18 cellular contexts compared by ENCODE assay signal in genomic region chr1:195076682-195077081, GRCh38.
DNase-seq lines count a peak whose midpoint lies in the region; ATAC-seq, FAIRE-seq and TF ChIP-seq lines count a peak whose summit lies in the region.
"Had no signal": no experiment of that assay in that cellular context is flagged by ENCODE, and none has a peak within 500 bp of the region (broad histone marks: within the 10 kb centered on the region; RNA-seq: fewer than 3 reads in every experiment).

No MANE protein-coding gene starts in this region.

- no peak overlapping the region for H4K5ac ChIP-seq in IMR-90 (ENCODE audit: low read depth, low read length)

- FAIRE-seq in HepG2 (lab: Jason Lieb, UNC), result no peak
- FAIRE-seq: GM12891, GM19239 had no signal

- H3K9ac ChIP-seq in HepG2 (ENCODE audit: insufficient read depth, low read depth, low read length) (no peak overlapping the region), IMR-90 (ENCODE audit: low read depth, low read length) (no peak overlapping the region)
- H3K9ac ChIP-seq: BLaER1 had no signal

- TF ChIP-seq EP300 in HepG2 (IDR thresholded peaks at IDR 0.05; ENCODE audit: low read depth in 2 of 2, low read length in 2 of 2) (no peak), HepG2 (CRISPR knock-in tag; IDR thresholded peaks at IDR 0.05; ENCODE audit: borderline replicate concordance) (no peak)

- TF ChIP-seq RAD21 in HepG2 (CRISPR knock-in tag; IDR thresholded peaks at IDR 0.05), result no peak
- TF ChIP-seq RAD21 in IMR-90 (IDR thresholded peaks at IDR 0.05; ENCODE audit: low read length), result no peak

- DNase-seq in HepG2 (ENCODE audit: low spot score), result no peak
- no peak for DNase-seq in right lobe of liver
- no peak for DNase-seq in IMR-90
- DNase-seq: ACHN; BE2C; C1 segment of cervical spinal cord; CD4-positive, alpha-beta memory T cell; CD4-positive, CD25-positive, alpha-beta regulatory T cell; CD8-positive, alpha-beta memory T cell; COR-L47; DMS79 treated with DMSO at 0.1 percent for 48 hours; GF-D8 had no signal

- H3K9me1 ChIP-seq in IMR-90 (ENCODE audit: insufficient read depth, low read length), result no peaks in the 10 kb centered on the region

- intact Hi-C loops in HepG2 (cut with micrococcal nuclease; ENCODE audit: unreplicated experiment), result no loop called here
- intact Hi-C loops in right lobe of liver (cut with DNase I), result no loop called here
- intact Hi-C loops in IMR-90 (cut with micrococcal nuclease), result no loop called here

- POLR2A ChIA-PET in HepG2 (lab: Yijun Ruan, JAX) (no interaction called here), IMR-90 (lab: Charles Lee; ENCODE audit: unreplicated experiment) (no interaction called here)

- H3K4me3 ChIP-seq in HepG2 (replicated peaks in 1 of 3; ENCODE audit: insufficient read depth in 1 of 3, low read depth in 2 of 3, low read length in 3 of 3) (no peak overlapping the region), right lobe of liver (no peak overlapping the region), IMR-90 (ENCODE audit: insufficient read depth, low read depth, low read length) (no peak overlapping the region)
- H3K4me3 ChIP-seq: BLaER1 had no signal

- H2AFZ ChIP-seq in HepG2 (ENCODE audit: low read length), result no peak overlapping the region
- H2AFZ ChIP-seq in IMR-90 (replicated peaks; ENCODE audit: low read length, poor library complexity), result no peak overlapping the region

- BruUV-seq in HepG2 (replicated peaks; lab: Mats Ljungman, UMichigan) (no TSS peak), IMR-90 (replicated peaks; lab: Mats Ljungman, UMichigan) (no TSS peak)

- H2BK20ac ChIP-seq in IMR-90 (ENCODE audit: low read depth, low read length), result no peak overlapping the region

- H3K14ac ChIP-seq in IMR-90 (replicated peaks; ENCODE audit: low read depth, low read length), result no peak overlapping the region

- TF ChIP-seq CTCF in HepG2 (CRISPR knock-in tag; IDR thresholded peaks at IDR 0.05), result no peak
- no peak for TF ChIP-seq CTCF in right lobe of liver (IDR thresholded peaks at IDR 0.05)
- TF ChIP-seq CTCF in IMR-90 (conservative IDR thresholded peaks at IDR 0.05; ENCODE audit: low read depth, low read length), result no peak

- H3K4me2 ChIP-seq in HepG2 (ENCODE audit: low read depth, low read length), result no peak overlapping the region
- H3K4me2 ChIP-seq in IMR-90 (ENCODE audit: low read depth, low read length), result no peak overlapping the region
- H3K4me2 ChIP-seq: BLaER1 had no signal

- H4K20me1 ChIP-seq in HepG2 (ENCODE audit: insufficient read depth, low read length) (no peaks in the 10 kb centered on the region), IMR-90 (ENCODE audit: insufficient read depth, low read length) (no peaks in the 10 kb centered on the region)
- H4K20me1 ChIP-seq: BLaER1 had no signal

- no peak overlapping the region for H3K27ac ChIP-seq in HepG2 (ENCODE audit: extremely low read length, insufficient read depth, low read length)
- H3K27ac ChIP-seq in right lobe of liver, result no peak overlapping the region
- H3K27ac ChIP-seq in IMR-90 (ENCODE audit: insufficient read depth, low read length), result no peak overlapping the region
- H3K27ac ChIP-seq: 22Rv1, BLaER1 had no signal

- dilution Hi-C loops in IMR-90 (cut with HindIII; ENCODE audit: low sequenced_read_pairs, unreplicated experiment), result no loop called here

- H2BK120ac ChIP-seq in IMR-90 (ENCODE audit: low read depth, low read length), result no peak overlapping the region

- no peak for TF ChIP-seq POLR2A in HepG2 (IDR thresholded peaks at IDR 0.05; ENCODE audit: insufficient read depth in 1 of 2, low read depth in 2 of 2, low read length in 2 of 2)
- no peak for TF ChIP-seq POLR2A in right lobe of liver (IDR thresholded peaks at IDR 0.05)
- TF ChIP-seq POLR2A in IMR-90 (IDR thresholded peaks at IDR 0.05; ENCODE audit: low read depth, low read length), result no peak

- no peak overlapping the region for H2AK9ac ChIP-seq in IMR-90 (replicated peaks; ENCODE audit: low read depth, low read length, poor library complexity)

- no peak overlapping the region for H2BK15ac ChIP-seq in IMR-90 (ENCODE audit: low read depth, low read length)

- in situ Hi-C loops in HepG2 (cut with HindIII; ENCODE audit: extremely low pct_ligation_motif_present, low pct_unique_long_range_greater_than_20kb) (no loop called here), IMR-90 (cut with MboI; ENCODE audit: low sequenced_read_pairs) (no loop called here)

- CTCF ChIA-PET in HepG2 (lab: Yijun Ruan, JAX; ENCODE audit: low intra/inter-chr PET ratio, low total read pairs), result no interaction called here
- CTCF ChIA-PET in IMR-90 (lab: Yijun Ruan, JAX), result no interaction called here

- no peak overlapping the region for H2AK5ac ChIP-seq in IMR-90 (ENCODE audit: low read depth, low read length)

- H3K4ac ChIP-seq in IMR-90 (ENCODE audit: low read depth, low read length), result no peak overlapping the region

- H3K79me2 ChIP-seq in HepG2 (ENCODE audit: insufficient read depth, low read length), result no peaks in the 10 kb centered on the region

- no peaks in the 10 kb centered on the region for H3K79me1 ChIP-seq in IMR-90 (ENCODE audit: low read depth in 1 of 2, low read length in 2 of 2)

- H3K18ac ChIP-seq in IMR-90 (ENCODE audit: low read depth, low read length), result no peak overlapping the region

- no peak overlapping the region for H4K8ac ChIP-seq in IMR-90 (ENCODE audit: low read depth in 2 of 2, low read length in 2 of 2)

- 2% methylated on average over 1 of the region's 1 CpG for WGBS in HepG2 (ENCODE audit: low lambda C conversion rate)
- WGBS in right lobe of liver (ENCODE audit: insufficient coverage, low coverage, low lambda C conversion rate, missing lambda C conversion rate), result 28% methylated on average over 1 of the region's 1 CpG
- WGBS in IMR-90 (ENCODE audit: extremely low coverage in 2 of 2, insufficient read length in 1 of 2), 2 experiments, result no CpG with 5 or more reads among the region's 1 CpG

- H3K27me3 ChIP-seq in HepG2 (ENCODE audit: control insufficient read depth in 1 of 2, insufficient read depth in 2 of 2, low read length in 2 of 2) (no peaks in the 10 kb centered on the region), right lobe of liver (no peaks in the 10 kb centered on the region), IMR-90 (ENCODE audit: control insufficient read depth, insufficient read depth, low read length) (no peaks in the 10 kb centered on the region)
- H3K27me3 ChIP-seq: BE2C, BLaER1 had no signal

- H3K9me3 ChIP-seq in HepG2 (ENCODE audit: low read length) (no peaks in the 10 kb centered on the region), right lobe of liver (no peaks in the 10 kb centered on the region), IMR-90 (ENCODE audit: control insufficient read depth, insufficient read depth, low read length) (no peaks in the 10 kb centered on the region)
- H3K9me3 ChIP-seq: BE2C, BLaER1 had no signal

- no peak overlapping the region for H4K91ac ChIP-seq in IMR-90 (ENCODE audit: insufficient read depth, low read depth, low read length)

- H2BK5ac ChIP-seq in IMR-90 (ENCODE audit: low read depth, low read length, poor library complexity, severe bottlenecking), result no peak overlapping the region

- no peak overlapping the region for H3K56ac ChIP-seq in IMR-90 (ENCODE audit: extremely low read depth, insufficient read depth, low read length)

- H3K36me3 ChIP-seq in HepG2 (replicated peaks in 1 of 2; ENCODE audit: control insufficient read depth in 1 of 2, insufficient read depth in 2 of 2, low read length in 2 of 2) (no peaks in the 10 kb centered on the region), right lobe of liver (no peaks in the 10 kb centered on the region), IMR-90 (ENCODE audit: control insufficient read depth, insufficient read depth, low read length) (no peaks in the 10 kb centered on the region)
- H3K36me3 ChIP-seq: BE2C, BLaER1 had no signal

- no peak overlapping the region for H3K23ac ChIP-seq in IMR-90 (ENCODE audit: low read depth, low read length)

- ATAC-seq in HepG2, result no peak
- ATAC-seq in right lobe of liver, result no peak
- ATAC-seq in IMR-90 (ENCODE audit: low read depth), result no peak
- no peak for ATAC-seq in SK-N-SH treated with all-trans-retinoic acid at 6 μM for 48 hours
- ATAC-seq in HG03469 (IDR thresholded peaks at IDR 0.05; ENCODE audit: unreplicated experiment), result no peak

- no peaks in the 10 kb centered on the region for H3K4me1 ChIP-seq in HepG2 (ENCODE audit: insufficient read depth, low read length)
- no peaks in the 10 kb centered on the region for H3K4me1 ChIP-seq in right lobe of liver
- no peaks in the 10 kb centered on the region for H3K4me1 ChIP-seq in IMR-90 (ENCODE audit: control insufficient read depth, insufficient read depth, low read length)
- H3K4me1 ChIP-seq: BE2C, BLaER1 had no signal

TF ChIP-seq in HepG2, 621 proteins besides CTCF, POLR2A, EP300 and RAD21:
- TF ChIP-seq MAFF (IDR thresholded peaks at IDR 0.05; ENCODE audit: low read depth, low read length) (peak; percentile 72), ZNF839 (CRISPR knock-in tag; IDR thresholded peaks at IDR 0.05; ENCODE audit: borderline replicate concordance) (no peak), MAFK (conservative IDR thresholded peaks at IDR 0.05 in 1 of 2, IDR thresholded peaks at IDR 0.05 in 1 of 2; ENCODE audit: low read length in 2 of 2) (peak; percentile 64 to 67)

TF ChIP-seq in IMR-90, 13 proteins besides CTCF, POLR2A, EP300 and RAD21:
- TF ChIP-seq RFX5 (IDR thresholded peaks at IDR 0.05; ENCODE audit: low read depth, low read length) (no peak), MAFK (IDR thresholded peaks at IDR 0.05; ENCODE audit: low read depth, low read length) (peak; percentile 69), CEBPB (IDR thresholded peaks at IDR 0.05; ENCODE audit: low read depth, low read length) (no peak), MAZ (IDR thresholded peaks at IDR 0.05; ENCODE audit: borderline replicate concordance, low read depth, low read length) (no peak), SMC3 (IDR thresholded peaks at IDR 0.05; ENCODE audit: low read depth, low read length) (no peak)

TF ChIP-seq in SK-N-SH treated with all-trans-retinoic acid at 6 μM for 48 hours, 23 proteins besides CTCF, POLR2A, EP300 and RAD21 (continues in another document):
- no peak for TF ChIP-seq ARNTL (CRISPR knock-in tag; IDR thresholded peaks at IDR 0.05; ENCODE audit: borderline replicate concordance, low read depth)
- TF ChIP-seq ISL1 (CRISPR knock-in tag; IDR thresholded peaks at IDR 0.05), result no peak
- TF ChIP-seq OSR1 (CRISPR knock-in tag; IDR thresholded peaks at IDR 0.05), result no peak
- no peak for TF ChIP-seq SNAI2 (CRISPR knock-in tag; IDR thresholded peaks at IDR 0.05)
- no peak for TF ChIP-seq RARB (CRISPR knock-in tag; IDR thresholded peaks at IDR 0.05)
- no peak for TF ChIP-seq ZC3H10 (CRISPR knock-in tag; IDR thresholded peaks at IDR 0.05)
- no peak for TF ChIP-seq TOX (CRISPR knock-in tag; IDR thresholded peaks at IDR 0.05; ENCODE audit: borderline replicate concordance)
- no peak for TF ChIP-seq CSDC2 (CRISPR knock-in tag; IDR thresholded peaks at IDR 0.05)
- TF ChIP-seq ZFP30 (CRISPR knock-in tag; IDR thresholded peaks at IDR 0.05), result no peak
